In the genomic region with DNA sequence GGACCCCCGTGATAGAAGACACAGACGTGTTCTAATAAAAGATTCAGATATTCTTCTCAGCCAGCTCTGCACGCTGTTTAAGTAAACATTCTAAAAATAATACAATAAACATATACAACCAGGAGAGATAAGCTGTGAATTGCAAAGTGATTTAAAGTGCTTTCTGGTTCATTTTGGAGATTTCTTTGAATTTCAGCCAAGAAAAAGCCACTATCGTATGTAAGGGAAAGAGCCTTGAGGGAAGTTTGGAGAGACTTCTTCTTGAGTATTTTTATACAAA, we compare ENCODE assay signal across 24 cellular contexts.
"Had no signal": no experiment of that assay in that cellular context is flagged by ENCODE, and none has a peak within 500 bp of the region (broad histone marks: within the 10 kb centered on the region; RNA-seq: fewer than 3 reads in every experiment).

No MANE protein-coding gene starts in this region.

- H3K4me3 ChIP-seq: coronary artery, dorsolateral prefrontal cortex had no signal

- H3K27me3 ChIP-seq: brain microvascular endothelial cell had no signal

- FAIRE-seq: astrocyte, bronchial epithelial cell, frontal cortex had no signal

- DNase-seq: activated CD4-positive, alpha-beta memory T cell treated with anti-CD3 and anti-CD28 coated beads, Interleukin-2, amount 10 ng/mL, durations not matched to agents 7 days and 5 days; activated CD4-positive, alpha-beta T cell treated with anti-CD3 and anti-CD28 coated beads for 1 hour; activated CD4-positive, alpha-beta T cell treated with anti-CD3 and anti-CD28 coated beads for 4 hours; activated CD4-positive, alpha-beta T cell treated with anti-CD3 and anti-CD28 coated beads, Interleukin-2, amount 10 ng/mL, durations not matched to agents 7 days and 5 days; activated CD4-positive, alpha-beta T cell treated with anti-CD3 and anti-CD28 coated beads, Interleukin-2, amount 50 U/mL, for 4 hours; activated CD8-positive, alpha-beta memory T cell treated with anti-CD3 and anti-CD28 coated beads, Interleukin-2, amount 50 U/mL, for 48 hours; activated gamma-delta T cell; activated naive CD4-positive, alpha-beta T cell; activated naive CD4-positive, alpha-beta T cell treated with anti-CD3 and anti-CD28 coated beads, Interleukin-2, amount 10 ng/mL, durations not matched to agents 7 days and 5 days; activated naive CD8-positive, alpha-beta T cell treated with anti-CD3 and anti-CD28 coated beads, Interleukin-2, amount 10 ng/mL, durations not matched to agents 7 days and 5 days; activated T-cell treated with anti-CD3 and anti-CD28 coated beads for 4 hours; activated T-cell treated with anti-CD3 and anti-CD28 coated beads, Interleukin-2, amount 50 U/mL, for 24 hours; activated T-cell treated with anti-CD3 and anti-CD28 coated beads, Interleukin-2, amount 50 U/mL, for 72 hours; brain microvascular endothelial cell; dorsolateral prefrontal cortex; effector memory CD4-positive, alpha-beta T cell; endodermal cell; foreskin fibroblast; head of caudate nucleus; T-helper 2 cell had no signal

- H3K36me3 ChIP-seq: brain microvascular endothelial cell had no signal

- H3K27ac ChIP-seq: brain microvascular endothelial cell, coronary artery, dorsolateral prefrontal cortex had no signal
